ENCODE assay signal across 18 cellular contexts in genomic region chr14:54864526-54864925, GRCh38.
"Had no signal": no experiment of that assay in that cellular context is flagged by ENCODE, and none has a peak within 500 bp of the region (broad histone marks: within the 10 kb centered on the region; RNA-seq: fewer than 3 reads in every experiment).

No MANE protein-coding gene starts in this region.

- H3K27me3 ChIP-seq: adrenal gland, cardiac muscle cell, colonic mucosa, gastrocnemius medialis, uterus had no signal

- H3K9me3 ChIP-seq: adrenal gland, colonic mucosa, gastrocnemius medialis, uterus had no signal

- ATAC-seq: activated CD8-positive, alpha-beta memory T cell treated with anti-CD3 and anti-CD28 coated beads, Interleukin-2, amount 10 ng/mL, durations not matched to agents 7 days and 5 days; left lobe of liver had no signal

- H3K27ac ChIP-seq: adrenal gland, cardiac muscle cell, colonic mucosa, parathyroid adenoma, uterus, WERI-Rb-1 had no signal

- DNase-seq: activated CD4-positive, alpha-beta memory T cell treated with anti-CD3 and anti-CD28 coated beads for 36 hours; activated CD8-positive, alpha-beta memory T cell treated with anti-CD3 and anti-CD28 coated beads, Interleukin-2, amount 10 ng/mL, durations not matched to agents 7 days and 5 days; activated effector memory CD4-positive, alpha-beta T cell treated with Interleukin-2 at 50 U/mL for 16 hours; activated naive CD4-positive, alpha-beta T cell treated with anti-CD3 and anti-CD28 coated beads, Interleukin-2, amount 50 U/mL, for 16 hours; activated T-cell treated with anti-CD3 and anti-CD28 coated beads, Interleukin-2, amount 50 U/mL, for 1 hour; adrenal gland; colonic mucosa; effector CD4-positive, alpha-beta T cell; gastrocnemius medialis; islet precursor cell; naive B cell; stimulated activated CD4-positive, alpha-beta T cell treated with anti-CD3 and anti-CD28 coated beads, Interleukin-12 subunit alpha, Interleukin-12 subunit beta, amount 100 ng/mL, for 4 hours; stimulated activated CD4-positive, alpha-beta T cell treated with anti-CD3 and anti-CD28 coated beads, Interleukin-2, amount 100 ng/mL, for 24 hours; uterus; WERI-Rb-1 had no signal

- H3K9ac ChIP-seq: parathyroid adenoma had no signal

- H3K79me2 ChIP-seq: parathyroid adenoma had no signal

- H3K4me1 ChIP-seq: colonic mucosa, gastrocnemius medialis, parathyroid adenoma, uterus had no signal

- H2AFZ ChIP-seq: parathyroid adenoma had no signal

- H3K4me3 ChIP-seq: adrenal gland, cardiac muscle cell, colonic mucosa, gastrocnemius medialis, uterus had no signal

- H3K36me3 ChIP-seq: adrenal gland, cardiac muscle cell, colonic mucosa, gastrocnemius medialis, uterus had no signal
